In genomic region chr3:121914081-121914998, GRCh38 we compare ENCODE assay signal across 1 cellular context.
TF ChIP-seq lines count a peak whose summit lies in the region.

No MANE protein-coding gene starts in this region.

TF ChIP-seq in WTC11, 78 proteins besides CTCF, POLR2A, EP300 and RAD21 (continued from another document):
- no peak for TF ChIP-seq ZNF532 (CRISPR knock-in tag; IDR thresholded peaks at IDR 0.05; ENCODE audit: borderline replicate concordance)
